26 cellular contexts compared by ENCODE assay signal in the genomic region with DNA sequence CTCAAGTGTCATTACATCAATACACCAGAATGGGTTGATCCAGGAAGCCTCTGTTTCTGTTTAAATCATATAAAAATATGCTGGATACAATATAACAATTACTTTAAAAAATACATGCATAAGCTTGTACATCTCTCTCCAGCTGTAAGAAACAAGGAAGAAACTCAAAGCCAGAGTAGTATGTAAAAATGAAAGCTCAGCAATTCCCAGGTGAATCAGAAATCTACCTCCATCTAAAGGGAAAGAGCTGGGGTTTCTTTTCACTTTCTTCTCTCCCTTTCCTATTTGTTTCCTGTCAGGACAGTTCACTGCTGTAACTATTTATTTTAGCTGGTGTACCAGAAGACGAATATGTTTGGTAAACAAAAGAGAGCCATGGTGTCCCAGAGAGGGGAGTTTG.
"Had no signal": no experiment of that assay in that cellular context is flagged by ENCODE, and none has a peak within 500 bp of the region (broad histone marks: within the 10 kb centered on the region; RNA-seq: fewer than 3 reads in every experiment).

No MANE protein-coding gene starts in this region.

- DNase-seq: cortex of kidney; effector CD8-positive, alpha-beta T cell; effector memory CD8-positive, alpha-beta T cell; endodermal cell; erythroblast; esophagus squamous epithelium; foreskin fibroblast; foreskin melanocyte; gastrocnemius medialis; glutamatergic neuron; head of caudate nucleus; heart right ventricle; hippocampal formation; left cardiac atrium; left lung; left ventricle myocardium superior; lower lobe of right lung; mesenchymal stem cell; mucosa of descending colon; naive B cell; naive thymus-derived CD8-positive, alpha-beta T cell had no signal

- FAIRE-seq: endometrium, islet of Langerhans, keratinocyte had no signal

- H3K9me3 ChIP-seq: esophagus squamous epithelium, gastrocnemius medialis, mucosa of descending colon had no signal

- H3K27me3 ChIP-seq: esophagus squamous epithelium, gastrocnemius medialis, left lung had no signal

- H3K36me3 ChIP-seq: esophagus squamous epithelium, gastrocnemius medialis, heart right ventricle, left lung, lower lobe of right lung had no signal

- H3K27ac ChIP-seq: epithelial cell of prostate, esophagus squamous epithelium, gastrocnemius medialis, heart right ventricle, left lung, lower lobe of right lung had no signal

- H3K4me3 ChIP-seq: esophagus squamous epithelium, gastrocnemius medialis, heart right ventricle, left lung, lower lobe of right lung, mucosa of descending colon had no signal

- H3K4me1 ChIP-seq: esophagus squamous epithelium, gastrocnemius medialis, heart right ventricle, left lung, lower lobe of right lung had no signal

- ATAC-seq: effector memory CD8-positive, alpha-beta T cell; esophagus mucosa; gastrocnemius medialis; heart right ventricle; left cardiac atrium; left lung; left ventricle myocardium superior; lower lobe of right lung; mucosa of descending colon; naive thymus-derived CD8-positive, alpha-beta T cell had no signal
